ENCODE assay signal across 19 cellular contexts in genomic region chr6:22189946-22190345, GRCh38.
DNase-seq lines count a peak whose midpoint lies in the region; ATAC-seq and TF ChIP-seq lines count a peak whose summit lies in the region.
"Had no signal": no experiment of that assay in that cellular context is flagged by ENCODE, and none has a peak within 500 bp of the region (broad histone marks: within the 10 kb centered on the region; RNA-seq: fewer than 3 reads in every experiment).

No MANE protein-coding gene starts in this region.

- WGBS in IMR-90 (ENCODE audit: extremely low coverage in 2 of 2, insufficient read length in 1 of 2), 2 experiments = no CpG with 5 or more reads among the region's 6 CpGs
- 90% methylated on average over 6 of the region's 6 CpGs for WGBS in smooth muscle cell (ENCODE audit: low lambda C conversion rate)

- no peak overlapping the region for H3K4me3 Mint-ChIP-seq in GM23338
- no peak overlapping the region for H3K4me3 Mint-ChIP-seq in osteocyte (ENCODE audit: unreplicated experiment)
- no peak overlapping the region for H3K4me3 Mint-ChIP-seq in nephron progenitor cell
- H3K4me3 Mint-ChIP-seq: B cell; CD4-positive, CD25-positive, alpha-beta regulatory T cell; CD8-positive, alpha-beta T cell; H9 had no signal

- H3K36me3 ChIP-seq in GM23338 (ENCODE audit: insufficient read depth) = no peaks in the 10 kb centered on the region
- no peaks in the 10 kb centered on the region for H3K36me3 ChIP-seq in IMR-90 (ENCODE audit: control insufficient read depth, insufficient read depth, low read length)
- no peaks in the 10 kb centered on the region for H3K36me3 ChIP-seq in smooth muscle cell (ENCODE audit: low read depth)

- H3K79me2 ChIP-seq in GM23338 (replicated peaks; ENCODE audit: insufficient read depth) (0 out of 2 replicates have a peak, but pooled peaks cover 2% of the 10 kb centered on the region), smooth muscle cell (ENCODE audit: low read depth) (no peaks in the 10 kb centered on the region)

- peaks cover 4% of the 10 kb centered on the region; the same call in 1 of the 2 replicates for H3K9me3 ChIP-seq in IMR-90 (ENCODE audit: control insufficient read depth, insufficient read depth, low read length)
- no peaks in the 10 kb centered on the region for H3K9me3 ChIP-seq in smooth muscle cell (replicated peaks; ENCODE audit: low read depth)
- H3K9me3 ChIP-seq: Caco-2 had no signal

- CTCF ChIA-PET in IMR-90 (lab: Yijun Ruan, JAX) = no interaction called here
- CTCF ChIA-PET in HEK293T (lab: Yijun Ruan, JAX) = no interaction called here

- peak overlapping the region; percentile 17; the same call in 1 of the 2 replicates for H3K4me2 ChIP-seq in GM23338
- H3K4me2 ChIP-seq in IMR-90 (ENCODE audit: low read depth, low read length) = no peak overlapping the region
- H3K4me2 ChIP-seq in smooth muscle cell = no peak overlapping the region
- H3K4me2 ChIP-seq: BLaER1 had no signal

- H3K27me3 Mint-ChIP-seq in GM23338 (ENCODE audit: insufficient read depth, low read depth, poor library complexity) = peaks cover 2% of the 10 kb centered on the region
- no peaks in the 10 kb centered on the region for H3K27me3 Mint-ChIP-seq in osteocyte (ENCODE audit: unreplicated experiment)
- H3K27me3 Mint-ChIP-seq in nephron progenitor cell (ENCODE audit: low read depth, poor library complexity) = no peaks in the 10 kb centered on the region
- H3K27me3 Mint-ChIP-seq: B cell had no signal

- H3F3A ChIP-seq in GM23338 (replicated peaks; ENCODE audit: low read depth) = no peaks in the 10 kb centered on the region
- no peaks in the 10 kb centered on the region for H3F3A ChIP-seq in smooth muscle cell (ENCODE audit: low read depth)

- POLR2A ChIA-PET in IMR-90 (lab: Charles Lee; ENCODE audit: unreplicated experiment) (no interaction called here), HEK293T (lab: Yijun Ruan, JAX) (no interaction called here)

- no peak overlapping the region for H3K27ac ChIP-seq in GM23338 (ENCODE audit: low read depth)
- H3K27ac ChIP-seq in IMR-90 (ENCODE audit: insufficient read depth, low read length) = no peak overlapping the region
- no peak overlapping the region for H3K27ac ChIP-seq in smooth muscle cell (ENCODE audit: low read depth)
- H3K27ac ChIP-seq: 22Rv1, BLaER1, C4-2B, GM23248 had no signal

- in situ Hi-C loops in IMR-90 (cut with MboI; ENCODE audit: low sequenced_read_pairs) = no loop called here

- H2AK5ac ChIP-seq in IMR-90 (ENCODE audit: low read depth, low read length) = no peak overlapping the region

- H3K4ac ChIP-seq in IMR-90 (ENCODE audit: low read depth, low read length) = no peak overlapping the region

- no TSS peak for BruUV-seq in IMR-90 (replicated peaks; lab: Mats Ljungman, UMichigan)

- H2AK9ac ChIP-seq in IMR-90 (replicated peaks; ENCODE audit: low read depth, low read length, poor library complexity) = no peak overlapping the region

- H3K4me3 ChIP-seq in GM23338 = no peak overlapping the region
- H3K4me3 ChIP-seq in IMR-90 (ENCODE audit: insufficient read depth, low read depth, low read length) = no peak overlapping the region
- H3K4me3 ChIP-seq in smooth muscle cell = no peak overlapping the region
- H3K4me3 ChIP-seq: BLaER1, GM12878, GM23248 had no signal

- H4K91ac ChIP-seq in IMR-90 (ENCODE audit: insufficient read depth, low read depth, low read length) = no peak overlapping the region

- no peaks in the 10 kb centered on the region for H3K79me1 ChIP-seq in IMR-90 (ENCODE audit: low read depth in 1 of 2, low read length in 2 of 2)

- H2BK15ac ChIP-seq in IMR-90 (ENCODE audit: low read depth, low read length) = no peak overlapping the region

- dilution Hi-C loops in IMR-90 (cut with HindIII; ENCODE audit: low sequenced_read_pairs, unreplicated experiment) = no loop called here

- peak overlapping the region; percentile 29; the same call in 1 of the 2 replicates for H3K18ac ChIP-seq in IMR-90 (ENCODE audit: low read depth, low read length)

- intact Hi-C loops in IMR-90 (cut with micrococcal nuclease) = no loop called here

- no peaks in the 10 kb centered on the region for H3K9me2 ChIP-seq in GM23338 (ENCODE audit: insufficient read depth)

- DNase-seq in GM23338 (ENCODE audit: low spot score) (no peak), IMR-90 (no peak), dermis microvascular lymphatic vessel endothelial cell (ENCODE audit: low read depth in 2 of 2) (peak; percentile 34 to 48), osteocyte (ENCODE audit: extremely low spot score, unreplicated experiment) (no peak), smooth muscle cell (lab: John Stamatoyannopoulos, UW; ENCODE audit: unreplicated experiment) (no peak), HEK293T (ENCODE audit: extremely low spot score) (no peak), nephron progenitor cell (no peak)
- DNase-seq: Caco-2; CD4-positive, CD25-positive, alpha-beta regulatory T cell; CD8-positive, alpha-beta T cell; DMS153; DND-41; GM23248; H9 had no signal

- H2BK20ac ChIP-seq in IMR-90 (ENCODE audit: low read depth, low read length) = no peak overlapping the region

- 0 out of 2 replicates have a peak overlapping the region, but pooled peaks have one; percentile 10 for H3K14ac ChIP-seq in IMR-90 (replicated peaks; ENCODE audit: low read depth, low read length)

- H2AFZ ChIP-seq in GM23338 (no peak overlapping the region), IMR-90 (replicated peaks; ENCODE audit: low read length, poor library complexity) (no peak overlapping the region), smooth muscle cell (ENCODE audit: low read depth) (no peak overlapping the region)
- H2AFZ ChIP-seq: GM23248 had no signal

- H3K27ac Mint-ChIP-seq in GM23338 (0 out of 2 replicates have a peak overlapping the region, but pooled peaks have one; percentile 3), osteocyte (ENCODE audit: unreplicated experiment) (peak overlapping the region; percentile 20), nephron progenitor cell (no peak overlapping the region)
- H3K27ac Mint-ChIP-seq: B cell; CD4-positive, CD25-positive, alpha-beta regulatory T cell; CD8-positive, alpha-beta T cell had no signal

- TF ChIP-seq CTCF in GM23338 (conservative IDR thresholded peaks at IDR 0.05; ENCODE audit: low read depth in 2 of 2) (no peak), IMR-90 (conservative IDR thresholded peaks at IDR 0.05; ENCODE audit: low read depth, low read length) (no peak), osteocyte (IDR thresholded peaks at IDR 0.05) (no peak), smooth muscle cell (IDR thresholded peaks at IDR 0.05; ENCODE audit: borderline replicate concordance, insufficient read depth, poor library complexity, severe bottlenecking) (no peak), nephron progenitor cell (IDR thresholded peaks at IDR 0.05) (no peak)

- H3K27me3 ChIP-seq in GM23338 (ENCODE audit: insufficient read depth) = no peaks in the 10 kb centered on the region
- no peaks in the 10 kb centered on the region for H3K27me3 ChIP-seq in IMR-90 (ENCODE audit: control insufficient read depth, insufficient read depth, low read length)
- H3K27me3 ChIP-seq in smooth muscle cell (ENCODE audit: low read depth) = no peaks in the 10 kb centered on the region
- H3K27me3 ChIP-seq: BLaER1 had no signal

- H4K20me1 ChIP-seq in GM23338 (replicated peaks; ENCODE audit: insufficient read depth) (no peaks in the 10 kb centered on the region), IMR-90 (ENCODE audit: insufficient read depth, low read length) (no peaks in the 10 kb centered on the region), smooth muscle cell (ENCODE audit: low read depth) (no peaks in the 10 kb centered on the region)
- H4K20me1 ChIP-seq: BLaER1 had no signal

- no peak overlapping the region for H2BK5ac ChIP-seq in IMR-90 (ENCODE audit: low read depth, low read length, poor library complexity, severe bottlenecking)

- H3K56ac ChIP-seq in IMR-90 (ENCODE audit: extremely low read depth, insufficient read depth, low read length) = no peak overlapping the region

- H3K9me1 ChIP-seq in IMR-90 (ENCODE audit: insufficient read depth, low read length) = no peaks in the 10 kb centered on the region

- H4K5ac ChIP-seq in IMR-90 (ENCODE audit: low read depth, low read length) = no peak overlapping the region

- no peak overlapping the region for H3K9ac ChIP-seq in IMR-90 (ENCODE audit: low read depth, low read length)
- H3K9ac ChIP-seq in smooth muscle cell (ENCODE audit: low read depth) = no peak overlapping the region
- H3K9ac ChIP-seq: BLaER1, GM23248 had no signal

- H3K4me1 Mint-ChIP-seq in GM23338 (peaks cover 31% of the 10 kb centered on the region), osteocyte (ENCODE audit: unreplicated experiment) (peaks cover 21% of the 10 kb centered on the region), nephron progenitor cell (peaks cover 5% of the 10 kb centered on the region)
- H3K4me1 Mint-ChIP-seq: CD4-positive, CD25-positive, alpha-beta regulatory T cell had no signal

- H3K9me3 Mint-ChIP-seq in GM23338 (peaks cover 9% of the 10 kb centered on the region), osteocyte (ENCODE audit: unreplicated experiment) (peaks cover 8% of the 10 kb centered on the region), nephron progenitor cell (peaks cover 10% of the 10 kb centered on the region)

- TF ChIP-seq RAD21 in IMR-90 (IDR thresholded peaks at IDR 0.05; ENCODE audit: low read length) = no peak

- H3K36me3 Mint-ChIP-seq in GM23338 (ENCODE audit: low read depth) (peaks cover 42% of the 10 kb centered on the region), osteocyte (ENCODE audit: unreplicated experiment) (no peaks in the 10 kb centered on the region), nephron progenitor cell (ENCODE audit: low read depth) (peaks cover 76% of the 10 kb centered on the region)
- H3K36me3 Mint-ChIP-seq: CD4-positive, CD25-positive, alpha-beta regulatory T cell; CD8-positive, alpha-beta T cell had no signal

- peaks cover 39% of the 10 kb centered on the region for H3K4me1 ChIP-seq in GM23338 (ENCODE audit: insufficient read depth)
- peaks cover 5% of the 10 kb centered on the region for H3K4me1 ChIP-seq in IMR-90 (ENCODE audit: control insufficient read depth, insufficient read depth, low read length)
- no peaks in the 10 kb centered on the region for H3K4me1 ChIP-seq in smooth muscle cell (ENCODE audit: low read depth)
- H3K4me1 ChIP-seq: BLaER1, Caco-2 had no signal

- no peak overlapping the region for H3K23ac ChIP-seq in IMR-90 (ENCODE audit: low read depth, low read length)

- no peak for TF ChIP-seq POLR2A in IMR-90 (IDR thresholded peaks at IDR 0.05; ENCODE audit: low read depth, low read length)

- no peak overlapping the region for H2BK120ac ChIP-seq in IMR-90 (ENCODE audit: low read depth, low read length)

- no peak for ATAC-seq in GM23338
- no peak for ATAC-seq in IMR-90 (ENCODE audit: low read depth)
- ATAC-seq: CD8-positive, alpha-beta T cell; GM12878 had no signal

- no peak overlapping the region for H4K8ac ChIP-seq in IMR-90 (ENCODE audit: low read depth in 2 of 2, low read length in 2 of 2)

TF ChIP-seq in IMR-90, 13 proteins besides CTCF, POLR2A, EP300 and RAD21 (continues in another document):
- TF ChIP-seq SMC3 (IDR thresholded peaks at IDR 0.05; ENCODE audit: low read depth, low read length) = no peak
- no peak for TF ChIP-seq FOS (IDR thresholded peaks at IDR 0.05; ENCODE audit: low read depth, low read length)
- no peak for TF ChIP-seq NFE2L2 (IDR thresholded peaks at IDR 0.05; ENCODE audit: low read depth, low read length)

TF ChIP-seq in HEK293T, 16 proteins besides CTCF, POLR2A, EP300 and RAD21 (continues in another document):
- no peak for TF ChIP-seq SP1 (IDR thresholded peaks at IDR 0.05)
- no peak for TF ChIP-seq ZNF384 (IDR thresholded peaks at IDR 0.05)
- TF ChIP-seq HDGF (IDR thresholded peaks at IDR 0.05; ENCODE audit: borderline replicate concordance) = no peak

Comparison
In these comparisons a context has a peak if more than half of its experiments do, and no peak if none do; other contexts are left out.
1. DNase-seq: peak in dermis microvascular lymphatic vessel endothelial cell (2 of 2); none in GM23338 (single experiment), IMR-90 (single experiment), osteocyte (single experiment), smooth muscle cell (single experiment), HEK293T (single experiment) and nephron progenitor cell (single experiment).